Comparison of ENCODE assay signal across 8 cellular contexts in the genomic region with DNA sequence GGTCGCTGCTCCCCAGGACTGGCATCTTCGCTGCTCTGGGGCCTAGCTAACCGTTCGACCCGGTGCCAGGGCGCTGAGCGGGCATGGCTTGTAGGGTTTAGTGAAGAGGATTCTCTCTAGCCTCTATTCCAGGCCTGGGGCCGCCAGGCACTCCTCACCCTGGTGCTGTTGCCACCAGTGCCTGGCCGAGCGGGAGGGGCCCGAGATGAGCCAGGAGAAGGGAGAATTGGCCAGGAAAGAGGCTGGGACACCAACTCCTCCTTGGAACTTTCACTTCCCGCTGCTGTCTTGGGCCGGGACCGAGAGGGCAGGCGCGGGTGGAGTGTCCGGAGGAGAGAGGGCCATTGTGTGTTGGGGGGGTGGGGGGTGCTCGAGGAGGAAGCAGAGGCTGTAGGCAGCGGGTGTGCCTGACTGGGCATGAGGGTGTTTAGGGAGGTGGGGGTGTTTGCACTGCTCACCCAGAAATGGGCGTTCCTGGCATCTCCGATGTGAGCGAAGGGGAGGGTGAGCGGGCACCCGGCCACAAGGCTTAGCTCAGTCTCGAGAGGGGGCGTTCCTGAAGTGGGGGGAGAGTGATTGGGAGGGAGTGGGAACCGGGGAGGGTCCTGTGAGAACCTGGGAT. TPM values are rescaled to one million over a fixed set of nuclear protein-coding genes. Genes with fewer than 3 reads are reported as not detected.
DNase-seq lines count a peak whose midpoint lies in the region; ATAC-seq and TF ChIP-seq lines count a peak whose summit lies in the region.

No MANE protein-coding gene starts in this region.

- intact Hi-C loops in testis (cut with DNase I; ENCODE audit: low total_unique reads), result no loop called here

- 0 to 2% methylated on average over 16 to 26 of the region's 27 CpGs for WGBS in testis, 2 donors

- H3K27me3 ChIP-seq in BJ (ENCODE audit: control insufficient read depth, insufficient read depth, low read length), result no peaks in the 10 kb centered on the region
- no peaks in the 10 kb centered on the region for H3K27me3 ChIP-seq in mucosa of rectum (ENCODE audit: control insufficient read depth in 2 of 2, insufficient read depth in 2 of 2, low read length in 2 of 2)
- no peaks in the 10 kb centered on the region for H3K27me3 ChIP-seq in testis

- DNase-seq in BJ (ENCODE audit: low read depth) (no peak), NCI-H510A (lab: John Stamatoyannopoulos, UW) (peak; percentile 19), epithelial cell of esophagus (ENCODE audit: low read depth) (peak; percentile 45), testis (no peak), cortex of kidney (lab: John Stamatoyannopoulos, UW) (no peak)
- DNase-seq in activated CD8-positive, alpha-beta memory T cell treated with anti-CD3 and anti-CD28 coated beads, Interleukin-2, amount 50 U/mL, for 4 hours, result peak; percentile 55

- H3K9me3 ChIP-seq in mucosa of rectum (ENCODE audit: control insufficient read depth in 2 of 2, low read length in 2 of 2) (no peaks in the 10 kb centered on the region), testis (no peaks in the 10 kb centered on the region)

- ATAC-seq in GM21576 (IDR thresholded peaks at IDR 0.05; ENCODE audit: unreplicated experiment), result peak; percentile 4

- POLR2A ChIA-PET in BJ (lab: Charles Lee), result no interaction called here

- H3K9ac ChIP-seq in mucosa of rectum (ENCODE audit: low read depth in 1 of 2, low read length in 2 of 2), result peak overlapping the region; percentile 81 to 87

- H3K4me3 ChIP-seq in BJ (ENCODE audit: low read depth, low read length) (peak overlapping the region; percentile 68), epithelial cell of esophagus (ENCODE audit: low read length) (peak overlapping the region; percentile 86), mucosa of rectum (ENCODE audit: low read length in 2 of 2) (peak overlapping the region; percentile 78 to 83), testis (peak overlapping the region; percentile 67 to 82)

- H3K27ac ChIP-seq in mucosa of rectum (ENCODE audit: low read depth in 2 of 2, low read length in 2 of 2) (peak overlapping the region; percentile 91 to 93), testis (peak overlapping the region; percentile 67 to 88)

- H3K4me1 ChIP-seq in mucosa of rectum (ENCODE audit: control insufficient read depth in 2 of 2, insufficient read depth in 2 of 2, low read length in 2 of 2) (peaks cover 34 to 37% of the 10 kb centered on the region in 2 donors), testis (peaks cover 21% of the 10 kb centered on the region)

- no peak for TF ChIP-seq POLR2A in testis (IDR thresholded peaks at IDR 0.05)

- peaks cover 11% of the 10 kb centered on the region for H3K36me3 ChIP-seq in BJ (ENCODE audit: control insufficient read depth, insufficient read depth, low read length)
- H3K36me3 ChIP-seq in mucosa of rectum (ENCODE audit: control insufficient read depth in 2 of 2, insufficient read depth in 2 of 2, low read length in 2 of 2), result peaks cover 20 to 24% of the 10 kb centered on the region in 2 donors
- no peaks in the 10 kb centered on the region for H3K36me3 ChIP-seq in testis (ENCODE audit: low read depth, missing control alignments)

- CTCF ChIA-PET in BJ (lab: Yijun Ruan, JAX), result interaction anchor here (0.7 to 14.3 kb wide), 17 partner anchors 9 to 121 kb away, joined by 3 to 168 read pairs (median 7); a partner anchor contains a TSS

- TF ChIP-seq CTCF in BJ (IDR thresholded peaks at IDR 0.05; ENCODE audit: insufficient read depth, low read depth, low read length) (no peak), epithelial cell of esophagus (IDR thresholded peaks at IDR 0.05; ENCODE audit: insufficient read depth, low read depth, low read length, missing control alignments) (no peak), testis (IDR thresholded peaks at IDR 0.05) (no peak)

RNA-seq across cellular contexts. Expression of a gene that starts 0.8 kb away (rescaled TPM):
- polyA plus RNA-seq in BJ (2011; rRNA removed) (55.1 and 88.8 TPM in 2 replicates), testis (ENCODE audit: insufficient read depth, low read depth, low replicate concordance) (42.6 TPM)
- polyA minus RNA-seq in BJ (2011; rRNA and poly(A)+ RNA removed), result 51.8 and 148 TPM in 2 replicates
- total RNA-seq in testis, result 10 to 100 TPM; 30.7 to 34.5 TPM

RNA-seq across cellular contexts. Expression of a gene that starts 11.7 kb away (rescaled TPM):
- 6.6 and 12.4 TPM in 2 replicates for polyA plus RNA-seq in BJ (2011; rRNA removed)
- 3.9 and 4.4 TPM in 2 replicates for polyA minus RNA-seq in BJ (2011; rRNA and poly(A)+ RNA removed)
- total RNA-seq in testis, result 1 to 10 TPM; 5.3 to 6.9 TPM
- polyA plus RNA-seq in testis (ENCODE audit: insufficient read depth, low read depth, low replicate concordance), result 6.0 TPM

RNA-seq across cellular contexts. Expression of a gene that starts 18.3 kb away (rescaled TPM):
- polyA plus RNA-seq in BJ (2011; rRNA removed) (not detected in 2 replicates), testis (ENCODE audit: insufficient read depth, low read depth, low replicate concordance) (15.2 TPM)
- polyA minus RNA-seq in BJ (2011; rRNA and poly(A)+ RNA removed), result not detected in 2 replicates
- total RNA-seq in testis, result 1 to 10 TPM; 4.5 to 9.4 TPM

RNA-seq across cellular contexts. Expression of a gene that starts 18.3 kb away (rescaled TPM):
- polyA plus RNA-seq in BJ (2011; rRNA removed) (0.17 and 0.38 TPM in 2 replicates), testis (ENCODE audit: insufficient read depth, low read depth, low replicate concordance) (20.4 TPM)
- polyA minus RNA-seq in BJ (2011; rRNA and poly(A)+ RNA removed), result 0.28 TPM in 1 of 2 replicates, not detected in the other
- 10 to 100 TPM in 1 of 2 donors, 1 to 10 TPM in 1; 9.9 to 14.4 TPM for total RNA-seq in testis

RNA-seq across cellular contexts. Expression of a gene that starts 26.7 kb away (rescaled TPM):
- polyA plus RNA-seq in BJ (2011; rRNA removed) (1.4 and 1.8 TPM in 2 replicates), testis (ENCODE audit: insufficient read depth, low read depth, low replicate concordance) (9.9 TPM)
- polyA minus RNA-seq in BJ (2011; rRNA and poly(A)+ RNA removed), result 0.47 and 1.2 TPM in 2 replicates
- total RNA-seq in testis, result 1 to 10 TPM; 7.5 to 7.7 TPM

Comparison
In these comparisons a context has a peak if more than half of its experiments do, and no peak if none do; other contexts are left out.
1. DNase-seq: peak in NCI-H510A (single experiment), activated CD8-positive, alpha-beta memory T cell treated with anti-CD3 and anti-CD28 coated beads, Interleukin-2, amount 50 U/mL, for 4 hours (single experiment) and epithelial cell of esophagus (single experiment); none in BJ (single experiment), testis (single experiment) and cortex of kidney (single experiment).
2. RNA of a gene that starts 18.3 kb away (polyA plus RNA-seq): 15.2 TPM in testis (single experiment); not detected in BJ; every median in the first group is over 10 times any median in the second.
3. Peak in every context shown above with its lines, with median percentiles within 50 percentile points of each other: H3K4me3 ChIP-seq.